8 cellular contexts compared by ENCODE assay signal in the genomic region with DNA sequence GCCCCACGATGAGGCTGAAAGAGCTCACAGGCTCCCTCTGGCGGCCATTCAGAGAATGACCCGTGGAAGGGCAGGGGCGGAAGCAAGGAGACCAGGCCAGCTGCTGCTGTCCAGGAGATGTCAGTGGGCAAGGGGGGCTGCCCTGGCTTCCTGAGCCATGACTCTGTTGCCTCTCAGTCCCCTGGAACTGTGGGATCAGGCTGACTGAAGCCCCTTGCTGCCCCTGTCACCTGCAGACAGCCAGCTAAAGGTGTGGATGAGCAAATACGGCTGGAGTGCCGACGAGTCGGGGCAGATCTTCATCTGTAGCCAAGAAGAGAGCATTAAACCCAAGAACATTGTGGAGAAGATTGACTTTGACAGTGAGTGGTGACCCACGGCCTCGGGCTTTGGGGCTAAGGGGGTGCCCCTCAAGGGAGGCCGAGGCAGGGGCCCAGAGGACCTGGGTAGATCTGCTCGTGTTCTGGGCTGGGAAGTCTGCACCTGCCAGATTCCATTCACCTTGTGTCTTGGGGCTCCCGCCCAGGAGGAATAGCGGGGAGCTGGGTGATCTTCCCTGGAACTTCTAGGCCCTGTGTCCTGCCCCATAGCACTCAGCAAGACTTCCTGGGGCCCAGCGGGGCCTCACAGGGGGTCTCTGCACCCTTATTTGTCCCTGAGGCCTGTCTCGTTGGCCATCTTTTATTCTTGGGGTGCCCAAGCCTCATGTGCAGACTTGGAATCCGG. TPM values are rescaled to one million over a fixed set of nuclear protein-coding genes. Genes with fewer than 3 reads are reported as not detected.
DNase-seq lines count a peak whose midpoint lies in the region; ATAC-seq lines count a peak whose summit lies in the region.

No MANE protein-coding gene starts in this region.

- no peak overlapping the region for H3K4me3 ChIP-seq in CD4-positive, alpha-beta memory T cell (ENCODE audit: low read length in 2 of 2)
- H3K4me3 ChIP-seq in aorta (ENCODE audit: low read length in 2 of 2) = no peak overlapping the region

- no peaks in the 10 kb centered on the region for H3K27me3 ChIP-seq in CD4-positive, alpha-beta memory T cell (ENCODE audit: insufficient read depth, low read length)
- H3K27me3 ChIP-seq in aorta (ENCODE audit: control insufficient read depth in 1 of 2, insufficient read depth in 2 of 2, low read length in 1 of 2) = no peaks in the 10 kb centered on the region

- peak; percentile 59 to 74 (median 68) for DNase-seq in CD4-positive, alpha-beta memory T cell
- DNase-seq in HK-2 (ENCODE audit: unreplicated experiment) = peak; percentile 83
- DNase-seq in SK-MEL-5 (ENCODE audit: low read depth, low spot score) = peak; percentile 75
- peak; percentile 68 for DNase-seq in activated naive CD4-positive, alpha-beta T cell treated with anti-CD3 and anti-CD28 coated beads, Interleukin-2, amount 50 U/mL, for 16 hours
- DNase-seq in glomerular visceral epithelial cell (ENCODE audit: extremely low spot score) = peak; percentile 80
- DNase-seq in posterior vena cava (ENCODE audit: low spot score) = peak; percentile 93
- DNase-seq in aorta = peak; percentile 79 to 94

- in situ Hi-C loops in SK-MEL-5 (cut with HindIII; ENCODE audit: low pct_unique_long_range_greater_than_20kb, low sequenced_read_pairs) = no loop called here

- peaks cover 32% of the 10 kb centered on the region for H3K4me1 ChIP-seq in CD4-positive, alpha-beta memory T cell (ENCODE audit: insufficient read depth, low read length)
- no peaks in the 10 kb centered on the region for H3K4me1 ChIP-seq in aorta (ENCODE audit: control insufficient read depth in 1 of 2, insufficient read depth in 2 of 2, low read length in 2 of 2)

- H3K27ac Mint-ChIP-seq in CD4-positive, alpha-beta memory T cell = peak overlapping the region; percentile 82 to 92 (median 90)

- CTCF ChIA-PET in CD4-positive, alpha-beta memory T cell (lab: Charles Lee; ENCODE audit: partially characterized antibody) = interaction anchor here (0.7 to 7.6 kb wide), 37 partner anchors 9 to 299 kb away, joined by 3 to 161 read pairs (median 5); a partner anchor contains a TSS

- peaks cover 10 to 41% (median 27%) of the 10 kb centered on the region in 4 donors for H3K4me1 Mint-ChIP-seq in CD4-positive, alpha-beta memory T cell

- no peaks in the 10 kb centered on the region for H3K9me3 ChIP-seq in CD4-positive, alpha-beta memory T cell (ENCODE audit: control insufficient read depth in 1 of 2, low read length in 2 of 2)
- no peaks in the 10 kb centered on the region for H3K9me3 ChIP-seq in aorta (ENCODE audit: control insufficient read depth, low read length)

- 64 to 67% methylated on average over 17 of the region's 17 CpGs for WGBS in aorta, 2 donors

- no peaks in the 10 kb centered on the region for H3K27me3 Mint-ChIP-seq in CD4-positive, alpha-beta memory T cell

- H3K9me3 Mint-ChIP-seq in CD4-positive, alpha-beta memory T cell = peaks cover 0 to 3% (median 0%) of the 10 kb centered on the region in 8 donors

- peak; percentile 80 for ATAC-seq in aorta (ENCODE audit: low FRiP score)
- ATAC-seq in GM19035 (IDR thresholded peaks at IDR 0.05; ENCODE audit: unreplicated experiment) = no peak

- intact Hi-C loops in CD4-positive, alpha-beta memory T cell (cut with micrococcal nuclease) = loop anchor here (1.0 to 5.0 kb wide), 5 partner anchors 16 to 232 kb away; a partner anchor contains a TSS
- intact Hi-C loops in posterior vena cava (cut with DNase I) = loop anchor here (5.0 to 10.0 kb wide), 2 partner anchors 118 to 230 kb away; a partner anchor contains a TSS
- intact Hi-C loops in aorta (cut with DNase I) = loop anchor here (1.0 to 10.0 kb wide), 5 partner anchors 120 to 290 kb away; a partner anchor contains a TSS

- peak overlapping the region in 5 of 8 donors; percentile 32 to 70 (median 57) for H3K4me3 Mint-ChIP-seq in CD4-positive, alpha-beta memory T cell

- peaks cover 25 to 37% of the 10 kb centered on the region in 2 donors for H3K36me3 Mint-ChIP-seq in CD4-positive, alpha-beta memory T cell

- H3K27ac ChIP-seq in CD4-positive, alpha-beta memory T cell (ENCODE audit: low read depth, low read length) = peak overlapping the region; percentile 23
- H3K27ac ChIP-seq in aorta (ENCODE audit: low read depth in 1 of 2, low read length in 2 of 2) = no peak overlapping the region

- peaks cover 17% of the 10 kb centered on the region for H3K36me3 ChIP-seq in CD4-positive, alpha-beta memory T cell (ENCODE audit: insufficient read depth, low read length)
- no peaks in the 10 kb centered on the region for H3K36me3 ChIP-seq in aorta (ENCODE audit: control insufficient read depth in 1 of 2, insufficient read depth in 2 of 2, low read length in 1 of 2)

- POLR2A ChIA-PET in CD4-positive, alpha-beta memory T cell (lab: Charles Lee; ENCODE audit: partially characterized antibody) = interaction anchor here (0.7 to 3.7 kb wide), 12 partner anchors 12 to 444 kb away, joined by 3 to 23 read pairs (median 6); a partner anchor contains a TSS

RNA-seq across cellular contexts. Expression of a gene that starts 12.5 kb away (rescaled TPM):
- 100 to 1,000 TPM; 151 to 155 TPM for total RNA-seq in CD4-positive, alpha-beta memory T cell
- 10 to 100 TPM in 1 of 2 donors, 1 to 10 TPM in 1; 4.0 to 24.4 TPM for polyA plus RNA-seq in CD4-positive, alpha-beta memory T cell
- total RNA-seq in SK-MEL-5 (2014; rRNA removed; shearing (Covaris generic)) = 69.8 and 108 TPM in 2 replicates
- polyA plus RNA-seq in SK-MEL-5 (2015; cell fraction: cytosol; rRNA removed) = 303 and 383 TPM in 2 replicates
- 141 and 199 TPM in 2 replicates for polyA plus RNA-seq in SK-MEL-5 (2015; cell fraction: nucleus; rRNA removed)
- total RNA-seq in posterior vena cava = 100 to 1,000 TPM; 661 to 878 TPM
- 1,000 to 10,000 TPM in 1 of 2 donors, 100 to 1,000 TPM in 1; 794 to 1,985 TPM for total RNA-seq in aorta
- polyA plus RNA-seq in aorta = 100 to 1,000 TPM; 111 to 163 TPM

RNA-seq across cellular contexts. Expression of a gene that starts 15.9 kb away (rescaled TPM):
- total RNA-seq in CD4-positive, alpha-beta memory T cell = 100 to 1,000 TPM; 320 to 340 TPM
- polyA plus RNA-seq in CD4-positive, alpha-beta memory T cell = 100 to 1,000 TPM; 364 to 424 TPM
- total RNA-seq in SK-MEL-5 (2014; rRNA removed; shearing (Covaris generic)) = 257 and 294 TPM in 2 replicates
- 430 and 725 TPM in 2 replicates for polyA plus RNA-seq in SK-MEL-5 (2015; cell fraction: cytosol; rRNA removed)
- polyA plus RNA-seq in SK-MEL-5 (2015; cell fraction: nucleus; rRNA removed) = 174 and 195 TPM in 2 replicates
- 100 to 1,000 TPM; 170 to 191 TPM for total RNA-seq in posterior vena cava
- 100 to 1,000 TPM; 171 to 183 TPM for total RNA-seq in aorta
- 100 to 1,000 TPM; 299 to 445 TPM for polyA plus RNA-seq in aorta

RNA-seq across cellular contexts. Expression of a gene that starts 17.2 kb away (rescaled TPM):
- total RNA-seq in CD4-positive, alpha-beta memory T cell = 100 to 1,000 TPM; 346 to 361 TPM
- 100 to 1,000 TPM; 142 to 177 TPM for polyA plus RNA-seq in CD4-positive, alpha-beta memory T cell
- total RNA-seq in SK-MEL-5 (2014; rRNA removed; shearing (Covaris generic)) = 0.29 TPM in 1 of 2 replicates, not detected in the other
- polyA plus RNA-seq in SK-MEL-5 (2015; cell fraction: cytosol; rRNA removed) = 0.11 and 0.29 TPM in 2 replicates
- 1.6 and 2.3 TPM in 2 replicates for polyA plus RNA-seq in SK-MEL-5 (2015; cell fraction: nucleus; rRNA removed)
- 1 to 10 TPM; 2.7 to 5.5 TPM for total RNA-seq in posterior vena cava
- 10 to 100 TPM in 1 of 2 donors, 1 to 10 TPM in 1; 7.3 to 13.2 TPM for total RNA-seq in aorta
- polyA plus RNA-seq in aorta = 1 to 10 TPM; 1.6 to 2.1 TPM

Comparison
In these comparisons a context has a peak if more than half of its experiments do, and no peak if none do; other contexts are left out.
1. RNA of a gene that starts 17.2 kb away (total RNA-seq): 346 to 361 TPM in CD4-positive, alpha-beta memory T cell; 7.3 to 13.2 TPM in aorta, 2.7 to 5.5 TPM in posterior vena cava and 0.29 TPM in SK-MEL-5; every median in the first group is over 10 times any median in the second.
2. Peak in every context shown above with its lines, with median percentiles within 50 percentile points of each other: DNase-seq.